In genomic region chr18:40962784-40963183, GRCh38 we compare ENCODE assay signal across 30 cellular contexts.
DNase-seq lines count a peak whose midpoint lies in the region; ATAC-seq, FAIRE-seq and TF ChIP-seq lines count a peak whose summit lies in the region.
"Had no signal": no experiment of that assay in that cellular context is flagged by ENCODE, and none has a peak within 500 bp of the region (broad histone marks: within the 10 kb centered on the region; RNA-seq: fewer than 3 reads in every experiment).

No MANE protein-coding gene starts in this region.

- no peak overlapping the region for H2AK5ac ChIP-seq in IMR-90 (ENCODE audit: low read depth, low read length)

- H3K79me2 ChIP-seq in mammary epithelial cell (ENCODE audit: insufficient read depth, low read length), result no peaks in the 10 kb centered on the region
- H3K79me2 ChIP-seq in keratinocyte (ENCODE audit: control insufficient read depth, insufficient read depth, low read length), result no peaks in the 10 kb centered on the region

- no peak overlapping the region for H2AK9ac ChIP-seq in IMR-90 (replicated peaks; ENCODE audit: low read depth, low read length, poor library complexity)

- no peak overlapping the region for H2BK5ac ChIP-seq in IMR-90 (ENCODE audit: low read depth, low read length, poor library complexity, severe bottlenecking)

- H4K8ac ChIP-seq in IMR-90 (ENCODE audit: low read depth in 2 of 2, low read length in 2 of 2), result no peak overlapping the region

- in situ Hi-C loops in IMR-90 (cut with MboI; ENCODE audit: low sequenced_read_pairs), result no loop called here
- in situ Hi-C loops in mammary epithelial cell (cut with MboI; ENCODE audit: low sequenced_read_pairs in 2 of 2), result no loop called here

- CTCF ChIA-PET in IMR-90 (lab: Yijun Ruan, JAX) (interaction anchor here (0.6 to 1.2 kb wide), 2 partner anchors 11 to 416 kb away, joined by 3 read pairs; no protein-coding TSS in a partner anchor), mammary epithelial cell (lab: Charles Lee; ENCODE audit: low non-redundant PET) (interaction anchor here (0.6 kb wide), 1 partner anchor 490 kb away, joined by 8 read pairs; no protein-coding TSS in a partner anchor)

- no peak overlapping the region for H3K4ac ChIP-seq in IMR-90 (ENCODE audit: low read depth, low read length)

- dilution Hi-C loops in IMR-90 (cut with HindIII; ENCODE audit: low sequenced_read_pairs, unreplicated experiment), result no loop called here
- dilution Hi-C loops in mammary epithelial cell (cut with HindIII; ENCODE audit: low sequenced_read_pairs), result no loop called here
- dilution Hi-C loops in keratinocyte (cut with MboI; ENCODE audit: extremely low pct_ligation_motif_present, low sequenced_read_pairs), result no loop called here

- no peaks in the 10 kb centered on the region for H3K9me1 ChIP-seq in IMR-90 (ENCODE audit: insufficient read depth, low read length)
- no peaks in the 10 kb centered on the region for H3K9me1 ChIP-seq in keratinocyte (ENCODE audit: control insufficient read depth, extremely low read depth, insufficient read depth, low read length)

- no peak overlapping the region for H2AFZ ChIP-seq in IMR-90 (replicated peaks; ENCODE audit: low read length, poor library complexity)
- peak overlapping the region; percentile 67 for H2AFZ ChIP-seq in mammary epithelial cell (ENCODE audit: low read depth, low read length)
- H2AFZ ChIP-seq in keratinocyte (ENCODE audit: control insufficient read depth, low read length), result peak overlapping the region; percentile 51

- WGBS in IMR-90 (ENCODE audit: extremely low coverage in 2 of 2, insufficient read length in 1 of 2), 2 experiments, result no CpG with 5 or more reads among the region's 1 CpG
- WGBS in mammary epithelial cell (ENCODE audit: low coverage, missing lambda C conversion rate), result 46% methylated on average over 1 of the region's 1 CpG
- WGBS in spleen, 5 donors, result 66 to 91% (median 76%) methylated on average over 1 of the region's 1 CpG

- no peak overlapping the region for H3K56ac ChIP-seq in IMR-90 (ENCODE audit: extremely low read depth, insufficient read depth, low read length)

- no peak overlapping the region for H3K23ac ChIP-seq in IMR-90 (ENCODE audit: low read depth, low read length)

- FAIRE-seq in keratinocyte (lab: Jason Lieb, UNC), result no peak
- FAIRE-seq: endometrium had no signal

- POLR2A ChIA-PET in IMR-90 (lab: Charles Lee; ENCODE audit: unreplicated experiment), result no interaction called here

- TF ChIP-seq POLR2A in IMR-90 (IDR thresholded peaks at IDR 0.05; ENCODE audit: low read depth, low read length), result no peak
- no peak for TF ChIP-seq POLR2A in spleen (IDR thresholded peaks at IDR 0.05)

- no peak overlapping the region for H3K4me2 ChIP-seq in IMR-90 (ENCODE audit: low read depth, low read length)
- H3K4me2 ChIP-seq in mammary epithelial cell (ENCODE audit: insufficient read depth, low read depth, low read length), result no peak overlapping the region
- H3K4me2 ChIP-seq in keratinocyte (ENCODE audit: control insufficient read depth, extremely low read depth, insufficient read depth, low read depth, low read length), result no peak overlapping the region

- H3K14ac ChIP-seq in IMR-90 (replicated peaks; ENCODE audit: low read depth, low read length), result no peak overlapping the region

- TF ChIP-seq RAD21 in IMR-90 (IDR thresholded peaks at IDR 0.05; ENCODE audit: low read length), result no peak

- no peak overlapping the region for H2BK15ac ChIP-seq in IMR-90 (ENCODE audit: low read depth, low read length)

- H3K4me3 ChIP-seq in IMR-90 (ENCODE audit: insufficient read depth, low read depth, low read length), result no peak overlapping the region
- no peak overlapping the region for H3K4me3 ChIP-seq in mammary epithelial cell (replicated peaks in 1 of 3; ENCODE audit: insufficient read depth in 1 of 3, low read depth in 2 of 3, low read length in 3 of 3)
- no peak overlapping the region for H3K4me3 ChIP-seq in keratinocyte (ENCODE audit: control insufficient read depth in 2 of 3, extremely low read depth in 1 of 3, insufficient read depth in 2 of 3, low read depth in 1 of 3, low read length in 3 of 3)
- H3K4me3 ChIP-seq in spleen, result no peak overlapping the region
- H3K4me3 ChIP-seq: ascending aorta, dorsolateral prefrontal cortex, ovary, skin epidermis, testis had no signal

- no peaks in the 10 kb centered on the region for H3K27me3 ChIP-seq in IMR-90 (ENCODE audit: control insufficient read depth, insufficient read depth, low read length)
- no peaks in the 10 kb centered on the region for H3K27me3 ChIP-seq in mammary epithelial cell (ENCODE audit: insufficient read depth, low read length)
- no peaks in the 10 kb centered on the region for H3K27me3 ChIP-seq in keratinocyte (ENCODE audit: control insufficient read depth, extremely low read depth, insufficient read depth, low read length)
- no peaks in the 10 kb centered on the region for H3K27me3 ChIP-seq in spleen (replicated peaks in 1 of 7)
- H3K27me3 ChIP-seq: ascending aorta, BE2C, ovary, testis had no signal

- no peaks in the 10 kb centered on the region for H3K4me1 ChIP-seq in IMR-90 (ENCODE audit: control insufficient read depth, insufficient read depth, low read length)
- H3K4me1 ChIP-seq in mammary epithelial cell (ENCODE audit: insufficient read depth, low read length), result peaks cover 6% of the 10 kb centered on the region
- H3K4me1 ChIP-seq in keratinocyte (ENCODE audit: control insufficient read depth, extremely low read depth, insufficient read depth, low read length), result no peaks in the 10 kb centered on the region
- H3K4me1 ChIP-seq in spleen, result no peaks in the 10 kb centered on the region
- H3K4me1 ChIP-seq: ascending aorta, BE2C, testis had no signal

- H3K27ac ChIP-seq in IMR-90 (ENCODE audit: insufficient read depth, low read length), result no peak overlapping the region
- H3K27ac ChIP-seq in mammary epithelial cell (ENCODE audit: insufficient read depth, low read depth, low read length), result no peak overlapping the region
- no peak overlapping the region for H3K27ac ChIP-seq in keratinocyte (ENCODE audit: control insufficient read depth, insufficient read depth, low read length)
- no peak overlapping the region for H3K27ac ChIP-seq in spleen
- H3K27ac ChIP-seq: ascending aorta, dorsolateral prefrontal cortex, ovary, RWPE1, skin epidermis, testis had no signal

- no peak overlapping the region for H2BK120ac ChIP-seq in IMR-90 (ENCODE audit: low read depth, low read length)

- no peak overlapping the region for H4K91ac ChIP-seq in IMR-90 (ENCODE audit: insufficient read depth, low read depth, low read length)

- no peaks in the 10 kb centered on the region for H3K9me3 ChIP-seq in IMR-90 (ENCODE audit: control insufficient read depth, insufficient read depth, low read length)
- H3K9me3 ChIP-seq in mammary epithelial cell (replicated peaks; ENCODE audit: insufficient read depth, low read length), result no peaks in the 10 kb centered on the region
- H3K9me3 ChIP-seq in keratinocyte (ENCODE audit: control insufficient read depth, low read depth, low read length), result no peaks in the 10 kb centered on the region
- H3K9me3 ChIP-seq in spleen, result no peaks in the 10 kb centered on the region
- H3K9me3 ChIP-seq: ascending aorta, BE2C, ovary, testis had no signal

- H3K36me3 ChIP-seq in IMR-90 (ENCODE audit: control insufficient read depth, insufficient read depth, low read length) (no peaks in the 10 kb centered on the region), mammary epithelial cell (ENCODE audit: insufficient read depth, low read length) (no peaks in the 10 kb centered on the region), keratinocyte (ENCODE audit: control insufficient read depth in 2 of 2, extremely low read depth in 1 of 2, insufficient read depth in 2 of 2, low read length in 2 of 2) (no peaks in the 10 kb centered on the region), spleen (no peaks in the 10 kb centered on the region)
- H3K36me3 ChIP-seq: ascending aorta, BE2C, ovary had no signal

- H4K5ac ChIP-seq in IMR-90 (ENCODE audit: low read depth, low read length), result no peak overlapping the region

- BruUV-seq in IMR-90 (replicated peaks; lab: Mats Ljungman, UMichigan) (no TSS peak), mammary epithelial cell (replicated peaks; lab: Mats Ljungman, UMichigan) (no TSS peak)

- TF ChIP-seq CTCF in IMR-90 (conservative IDR thresholded peaks at IDR 0.05; ENCODE audit: low read depth, low read length) (no peak), mammary epithelial cell (conservative IDR thresholded peaks at IDR 0.05 in 1 of 2, IDR thresholded peaks at IDR 0.05 in 1 of 2; ENCODE audit: extremely low read depth in 1 of 2, insufficient read depth in 1 of 2, low read depth in 1 of 2, low read length in 2 of 2) (no peak), keratinocyte (optimal IDR thresholded peaks at IDR 0.05 in 1 of 3, IDR thresholded peaks at IDR 0.05 in 1 of 3, conservative IDR thresholded peaks at IDR 0.05 in 1 of 3; ENCODE audit: extremely low read depth in 1 of 3, insufficient read depth in 2 of 3, low read length in 3 of 3) (no peak), spleen (IDR thresholded peaks at IDR 0.05 in 8 of 11, conservative IDR thresholded peaks at IDR 0.05 in 3 of 11) (no peak)

- H2BK20ac ChIP-seq in IMR-90 (ENCODE audit: low read depth, low read length), result no peak overlapping the region

- H3K9ac ChIP-seq in IMR-90 (ENCODE audit: low read depth, low read length) (no peak overlapping the region), mammary epithelial cell (ENCODE audit: insufficient read depth, low read length) (no peak overlapping the region), keratinocyte (ENCODE audit: control insufficient read depth, extremely low read depth, insufficient read depth, low read length) (no peak overlapping the region)

- intact Hi-C loops in IMR-90 (cut with micrococcal nuclease) (no loop called here), mammary epithelial cell (cut with micrococcal nuclease) (no loop called here), spleen (cut with DNase I; ENCODE audit: low total_unique reads) (no loop called here)

- DNase-seq in DMS53 (lab: John Stamatoyannopoulos, UW), result peak; percentile 86
- DNase-seq in IMR-90, result peak; percentile 7
- peak; percentile 44 for DNase-seq in mammary epithelial cell
- DNase-seq in keratinocyte (ENCODE audit: low read depth, low spot score), result no peak
- no peak for DNase-seq in spleen
- DNase-seq in central memory CD4-positive, alpha-beta T cell, result no peak
- DNase-seq: activated CD4-positive, alpha-beta T cell treated with anti-CD3 and anti-CD28 coated beads, Interleukin-2, amount 10 ng/mL, durations not matched to agents 7 days and 5 days; activated effector memory CD4-positive, alpha-beta T cell treated with anti-CD3 and anti-CD28 coated beads, Interleukin-2, amount 50 U/mL, for 16 hours; activated naive CD8-positive, alpha-beta T cell treated with anti-CD3 and anti-CD28 coated beads for 36 hours; activated T-cell treated with anti-CD3 and anti-CD28 coated beads, Interleukin-2, amount 50 U/mL, for 1 hour; BE2C; CD8-positive, alpha-beta T cell; DMS 273 treated with DMSO at 0.1 percent for 48 hours; dorsolateral prefrontal cortex; GDM1; hippocampal formation; NCI-H1092; NCI-H1694; NCI-H2171 treated with DMSO at 0.1 percent for 48 hours; NCI-H510A; ovary; T-cell; testis had no signal

- no peaks in the 10 kb centered on the region for H4K20me1 ChIP-seq in IMR-90 (ENCODE audit: insufficient read depth, low read length)
- no peaks in the 10 kb centered on the region for H4K20me1 ChIP-seq in mammary epithelial cell (ENCODE audit: insufficient read depth, low read length)
- H4K20me1 ChIP-seq in keratinocyte (ENCODE audit: control insufficient read depth, extremely low read depth, insufficient read depth, low read length), result no peaks in the 10 kb centered on the region

- no peak for ATAC-seq in IMR-90 (ENCODE audit: low read depth)
- ATAC-seq in GM18870 (IDR thresholded peaks at IDR 0.05; ENCODE audit: unreplicated experiment), result no peak
- ATAC-seq: CD8-positive, alpha-beta T cell; HCT116; T-cell; WTC11 had no signal

- no peaks in the 10 kb centered on the region for H3K79me1 ChIP-seq in IMR-90 (ENCODE audit: low read depth in 1 of 2, low read length in 2 of 2)

- no peak overlapping the region for H3K18ac ChIP-seq in IMR-90 (ENCODE audit: low read depth, low read length)

Comparison
In these comparisons a context has a peak if more than half of its experiments do, and no peak if none do; other contexts are left out.
1. DNase-seq: peak in DMS53 (single experiment), IMR-90 (single experiment) and mammary epithelial cell (single experiment); none in keratinocyte (single experiment), spleen (single experiment) and central memory CD4-positive, alpha-beta T cell (single experiment).